ENCODE assay signal across 13 cellular contexts in genomic region chr6:43992126-43992663, GRCh38.
DNase-seq lines count a peak whose midpoint lies in the region; ATAC-seq, FAIRE-seq and TF ChIP-seq lines count a peak whose summit lies in the region.
"Had no signal": no experiment of that assay in that cellular context is flagged by ENCODE, and none has a peak within 500 bp of the region (broad histone marks: within the 10 kb centered on the region; RNA-seq: fewer than 3 reads in every experiment).

No MANE protein-coding gene starts in this region.

- H3K9ac ChIP-seq in HepG2 (ENCODE audit: insufficient read depth, low read depth, low read length), result no peak overlapping the region

- in situ Hi-C loops in HepG2 (cut with HindIII; ENCODE audit: extremely low pct_ligation_motif_present, low pct_unique_long_range_greater_than_20kb), result no loop called here

- H2AFZ ChIP-seq in HepG2 (ENCODE audit: low read length), result no peak overlapping the region

- no peak for TF ChIP-seq POLR2A in body of pancreas (IDR thresholded peaks at IDR 0.05)
- TF ChIP-seq POLR2A in HepG2 (IDR thresholded peaks at IDR 0.05; ENCODE audit: insufficient read depth in 1 of 2, low read depth in 2 of 2, low read length in 2 of 2), result no peak
- no peak for TF ChIP-seq POLR2A in sigmoid colon (IDR thresholded peaks at IDR 0.05)

- H3K9me3 ChIP-seq in body of pancreas (no peaks in the 10 kb centered on the region), HepG2 (ENCODE audit: low read length) (no peaks in the 10 kb centered on the region), sigmoid colon (no peaks in the 10 kb centered on the region)
- H3K9me3 ChIP-seq: BE2C had no signal

- no peak for FAIRE-seq in HepG2 (lab: Jason Lieb, UNC)

- DNase-seq in Right ventricle myocardium superior, result peak; percentile 6
- DNase-seq in left cardiac atrium, result no peak
- DNase-seq in body of pancreas, result peak in 1 of 4 donors; percentile 8
- DNase-seq in HepG2 (ENCODE audit: low spot score), result no peak
- DNase-seq in sigmoid colon, result peak; percentile 15
- no peak for DNase-seq in AG20443 (ENCODE audit: low spot score)
- no peak for DNase-seq in SKM-1 (lab: John Stamatoyannopoulos, UW; ENCODE audit: unreplicated experiment)
- DNase-seq: BE2C; CD8-positive, alpha-beta T cell; NCI-H1092 treated with DMSO at 0.1 percent for 48 hours; NCI-H1694 had no signal

- H3K27ac ChIP-seq in body of pancreas (peak overlapping the region; percentile 79 to 92 (median 86)), HepG2 (ENCODE audit: extremely low read length, insufficient read depth, low read length) (no peak overlapping the region), sigmoid colon (no peak overlapping the region)

- intact Hi-C loops in Right ventricle myocardium superior (cut with DNase I), result no loop called here
- intact Hi-C loops in left cardiac atrium (cut with DNase I), result no loop called here
- intact Hi-C loops in body of pancreas (cut with DNase I), result no loop called here
- intact Hi-C loops in HepG2 (cut with micrococcal nuclease; ENCODE audit: unreplicated experiment), result loop anchor here (5.0 kb wide), 1 partner anchor 50 kb away; no protein-coding TSS in a partner anchor
- intact Hi-C loops in sigmoid colon (cut with DNase I), result no loop called here

- whole genome bisulfite sequencing in body of pancreas, 2 donors, result 80 to 84% methylated on average over 4 of the region's 4 CpGs
- WGBS in HepG2 (ENCODE audit: low lambda C conversion rate), result 51% methylated on average over 4 of the region's 4 CpGs
- WGBS in sigmoid colon, 2 donors, result 86 to 89% methylated on average over 4 of the region's 4 CpGs

- peak overlapping the region; percentile 14; the same call in 1 of the 2 replicates for H3K4me2 ChIP-seq in HepG2 (ENCODE audit: low read depth, low read length)

- no TSS peak for BruUV-seq in HepG2 (replicated peaks; lab: Mats Ljungman, UMichigan)

- H3K36me3 ChIP-seq in body of pancreas (replicated peaks in 1 of 2; ENCODE audit: insufficient read depth in 1 of 2, low read depth in 2 of 2), result no peaks in the 10 kb centered on the region
- H3K36me3 ChIP-seq in HepG2 (replicated peaks in 1 of 2; ENCODE audit: control insufficient read depth in 1 of 2, insufficient read depth in 2 of 2, low read length in 2 of 2), result no peaks in the 10 kb centered on the region
- H3K36me3 ChIP-seq in sigmoid colon, result no peaks in the 10 kb centered on the region
- H3K36me3 ChIP-seq: BE2C had no signal

- H3K4me1 ChIP-seq in body of pancreas (peaks cover 54% of the 10 kb centered on the region), HepG2 (ENCODE audit: insufficient read depth, low read length) (peaks cover 84% of the 10 kb centered on the region), sigmoid colon (peaks cover 0 to 27% (median 19%) of the 10 kb centered on the region in 4 donors)

- CTCF ChIA-PET in HepG2 (lab: Yijun Ruan, JAX; ENCODE audit: low intra/inter-chr PET ratio, low total read pairs), result no interaction called here

- TF ChIP-seq EP300 in HepG2 (IDR thresholded peaks at IDR 0.05; ENCODE audit: low read depth in 2 of 2, low read length in 2 of 2) (no peak), HepG2 (CRISPR knock-in tag; IDR thresholded peaks at IDR 0.05; ENCODE audit: borderline replicate concordance) (no peak), sigmoid colon (IDR thresholded peaks at IDR 0.05) (no peak)

- TF ChIP-seq CTCF in body of pancreas (IDR thresholded peaks at IDR 0.05) (no peak), HepG2 (CRISPR knock-in tag; IDR thresholded peaks at IDR 0.05) (no peak), sigmoid colon (IDR thresholded peaks at IDR 0.05) (no peak)

- no peaks in the 10 kb centered on the region for H4K20me1 ChIP-seq in HepG2 (ENCODE audit: insufficient read depth, low read length)

- no peak overlapping the region for H3K4me3 ChIP-seq in body of pancreas
- H3K4me3 ChIP-seq in HepG2 (replicated peaks in 1 of 3; ENCODE audit: insufficient read depth in 1 of 3, low read depth in 2 of 3, low read length in 3 of 3), result no peak overlapping the region
- no peak overlapping the region for H3K4me3 ChIP-seq in sigmoid colon

- no peak for ATAC-seq in Right ventricle myocardium superior (ENCODE audit: poor library complexity)
- no peak for ATAC-seq in left cardiac atrium
- ATAC-seq in body of pancreas, result no peak
- no peak for ATAC-seq in HepG2
- no peak for ATAC-seq in HG03469 (IDR thresholded peaks at IDR 0.05; ENCODE audit: unreplicated experiment)
- ATAC-seq: CD8-positive, alpha-beta T cell; HCT116 had no signal

- no peaks in the 10 kb centered on the region for H3K27me3 ChIP-seq in body of pancreas
- peaks cover 7 to 21% of the 10 kb centered on the region in 2 experiments; a peak in 4 of 5 replicates for H3K27me3 ChIP-seq in HepG2 (ENCODE audit: control insufficient read depth in 1 of 2, insufficient read depth in 2 of 2, low read length in 2 of 2)
- H3K27me3 ChIP-seq in sigmoid colon, result no peaks in the 10 kb centered on the region
- H3K27me3 ChIP-seq: BE2C had no signal

- H3K79me2 ChIP-seq in HepG2 (ENCODE audit: insufficient read depth, low read length), result no peaks in the 10 kb centered on the region

- no peak for TF ChIP-seq RAD21 in HepG2 (CRISPR knock-in tag; IDR thresholded peaks at IDR 0.05)

- POLR2A ChIA-PET in HepG2 (lab: Yijun Ruan, JAX), result no interaction called here

TF ChIP-seq in HepG2, 621 proteins besides CTCF, POLR2A, EP300 and RAD21:
- peak; percentile 37; the same call in 1 of the 2 replicates for TF ChIP-seq RAD51 (IDR thresholded peaks at IDR 0.05; ENCODE audit: borderline replicate concordance)
- no peak for TF ChIP-seq PATZ1 (CRISPR knock-in tag; IDR thresholded peaks at IDR 0.05)
- 0 out of 2 replicates have a peak, but pooled peaks have one; percentile 24 for TF ChIP-seq ZNF782 (CRISPR knock-in tag; IDR thresholded peaks at IDR 0.05; ENCODE audit: borderline replicate concordance)
- TF ChIP-seq ZNF547 (CRISPR knock-in tag; IDR thresholded peaks at IDR 0.05), result 0 out of 2 replicates have a peak, but pooled peaks have one; percentile 55
- TF ChIP-seq NONO (IDR thresholded peaks at IDR 0.05), result no peak
- no peak for TF ChIP-seq NONO (CRISPR knock-in tag; conservative IDR thresholded peaks at IDR 0.05)
- no peak for TF ChIP-seq MAZ (IDR thresholded peaks at IDR 0.05; ENCODE audit: borderline replicate concordance, low read depth, low read length)
- TF ChIP-seq MAZ (CRISPR knock-in tag; IDR thresholded peaks at IDR 0.05; ENCODE audit: low read depth), result no peak
- no peak for TF ChIP-seq NR2F6 (IDR thresholded peaks at IDR 0.05)
- TF ChIP-seq NR2F6 (CRISPR knock-in tag; IDR thresholded peaks at IDR 0.05), result no peak
- no peak for TF ChIP-seq JUNB (CRISPR knock-in tag; IDR thresholded peaks at IDR 0.05; ENCODE audit: borderline replicate concordance)
- TF ChIP-seq HOXA5 (CRISPR knock-in tag; IDR thresholded peaks at IDR 0.05), result no peak
- TF ChIP-seq HES4 (CRISPR knock-in tag; IDR thresholded peaks at IDR 0.05; ENCODE audit: borderline replicate concordance), result 0 out of 2 replicates have a peak, but pooled peaks have one; percentile 18
- no peak for TF ChIP-seq ZNF460 (CRISPR knock-in tag; IDR thresholded peaks at IDR 0.05; ENCODE audit: borderline replicate concordance)
- TF ChIP-seq PRDM4 (CRISPR knock-in tag; IDR thresholded peaks at IDR 0.05; ENCODE audit: borderline replicate concordance), result no peak

Comparison
In these comparisons a context has a peak if more than half of its experiments do, and no peak if none do; other contexts are left out.
1. DNase-seq: peak in Right ventricle myocardium superior (single experiment) and sigmoid colon (single experiment); none in left cardiac atrium (single experiment), HepG2 (single experiment), AG20443 (single experiment) and SKM-1 (single experiment).
2. H3K27ac ChIP-seq: peak in body of pancreas (4 of 4); none in HepG2 (single experiment) and sigmoid colon (0 of 4).